Comparison of ENCODE assay signal across 25 cellular contexts in the genomic region with DNA sequence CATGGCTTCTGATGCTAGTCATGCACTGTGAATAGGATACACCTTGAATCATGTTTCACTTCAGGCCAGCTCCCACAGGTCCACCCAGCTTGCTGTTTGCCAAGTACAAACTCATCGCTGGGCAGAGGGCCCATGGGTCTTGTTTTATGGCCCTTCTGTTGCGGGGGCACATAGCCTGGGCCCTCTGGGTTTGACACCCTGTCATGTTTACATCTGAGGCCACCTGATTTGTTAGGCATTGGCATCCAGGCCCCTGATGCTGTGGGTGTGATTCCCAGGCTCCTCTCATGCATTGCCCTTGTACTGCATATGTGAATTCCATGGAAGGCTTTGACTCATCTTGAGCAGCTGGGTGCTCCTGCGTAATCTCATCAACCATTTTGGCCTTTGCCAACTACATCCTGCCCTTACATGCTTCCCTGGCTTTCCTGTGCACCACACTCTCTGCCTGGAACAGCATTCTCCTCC. TPM values are rescaled to one million over a fixed set of nuclear protein-coding genes. Genes with fewer than 3 reads are reported as not detected.
A peak's percentile ranks its signal among the peaks of the same experiment; 100 is the strongest.
DNase-seq lines count a peak whose midpoint lies in the region; FAIRE-seq and TF ChIP-seq lines count a peak whose summit lies in the region.
"Had no signal": no experiment of that assay in that cellular context is flagged by ENCODE, and none has a peak within 500 bp of the region (broad histone marks: within the 10 kb centered on the region; RNA-seq: fewer than 3 reads in every experiment).

No MANE protein-coding gene starts in this region.

- H3K9me1 ChIP-seq in keratinocyte (ENCODE audit: control insufficient read depth, extremely low read depth, insufficient read depth, low read length), result no peaks in the 10 kb centered on the region

- no peaks in the 10 kb centered on the region for H3K79me2 ChIP-seq in mammary epithelial cell (ENCODE audit: insufficient read depth, low read length)
- H3K79me2 ChIP-seq in keratinocyte (ENCODE audit: control insufficient read depth, insufficient read depth, low read length), result no peaks in the 10 kb centered on the region

- no TSS peak for BruUV-seq in mammary epithelial cell (replicated peaks; lab: Mats Ljungman, UMichigan)

- H3K4me1 ChIP-seq in mammary epithelial cell (ENCODE audit: insufficient read depth, low read length) (peaks cover 15% of the 10 kb centered on the region), keratinocyte (ENCODE audit: control insufficient read depth, extremely low read depth, insufficient read depth, low read length) (peaks cover 21% of the 10 kb centered on the region), skeletal muscle tissue (ENCODE audit: control insufficient read depth in 3 of 3, insufficient read depth in 3 of 3, low read length in 3 of 3) (peaks cover 27 to 48% (median 41%) of the 10 kb centered on the region in 3 donors), small intestine (ENCODE audit: control insufficient read depth in 2 of 2, insufficient read depth in 1 of 2, low read depth in 1 of 2, low read length in 1 of 2) (no peaks in the 10 kb centered on the region)
- H3K4me1 ChIP-seq: gastroesophageal sphincter had no signal

- H3K27me3 Mint-ChIP-seq in activated CD4-positive, alpha-beta T cell treated with anti-CD3 and anti-CD28 coated beads, Interleukin-2, amount 10 ng/mL, durations not matched to agents 7 days and 5 days, result peaks cover 3% of the 10 kb centered on the region
- H3K27me3 Mint-ChIP-seq: activated CD4-positive, alpha-beta T cell treated with anti-CD3 and anti-CD28 coated beads for 36 hours had no signal

- H3K4me3 Mint-ChIP-seq in activated CD4-positive, alpha-beta T cell treated with anti-CD3 and anti-CD28 coated beads, Interleukin-2, amount 10 ng/mL, durations not matched to agents 7 days and 5 days, result no peak overlapping the region
- H3K4me3 Mint-ChIP-seq: activated CD4-positive, alpha-beta T cell treated with anti-CD3 and anti-CD28 coated beads for 36 hours; activated naive CD4-positive, alpha-beta T cell treated with anti-CD3 and anti-CD28 coated beads for 36 hours; activated T-cell treated with anti-CD3 and anti-CD28 coated beads, Interleukin-2, amount 50 U/mL, for 4 hours had no signal

- dilution Hi-C loops in mammary epithelial cell (cut with HindIII; ENCODE audit: low sequenced_read_pairs), result no loop called here
- dilution Hi-C loops in keratinocyte (cut with MboI; ENCODE audit: extremely low pct_ligation_motif_present, low sequenced_read_pairs), result no loop called here

- FAIRE-seq in keratinocyte (lab: Jason Lieb, UNC) (peak; percentile 87), small intestine (lab: Jason Lieb, UNC) (no peak)
- FAIRE-seq: endothelial cell of umbilical vein, urothelium cell line had no signal

- H3K4me1 Mint-ChIP-seq in activated CD4-positive, alpha-beta T cell treated with anti-CD3 and anti-CD28 coated beads, Interleukin-2, amount 10 ng/mL, durations not matched to agents 7 days and 5 days, result peaks cover 22% of the 10 kb centered on the region

- H3K4me3 ChIP-seq in mammary epithelial cell (replicated peaks in 1 of 3; ENCODE audit: insufficient read depth in 1 of 3, low read depth in 2 of 3, low read length in 3 of 3) (no peak overlapping the region), keratinocyte (ENCODE audit: control insufficient read depth in 2 of 3, extremely low read depth in 1 of 3, insufficient read depth in 2 of 3, low read depth in 1 of 3, low read length in 3 of 3) (no peak overlapping the region), skeletal muscle tissue (ENCODE audit: low read length in 3 of 3) (no peak overlapping the region), small intestine (ENCODE audit: low read depth in 1 of 2, low read length in 2 of 2) (no peak overlapping the region)
- H3K4me3 ChIP-seq: gastroesophageal sphincter, right lobe of liver, SJCRH30 had no signal

- POLR2A ChIA-PET in activated CD4-positive, alpha-beta T cell treated with anti-CD3 and anti-CD28 coated beads, Interleukin-2, amount 10 ng/mL, durations not matched to agents 7 days and 5 days (lab: Charles Lee), result no interaction called here

- intact Hi-C loops in mammary epithelial cell (cut with micrococcal nuclease), result no loop called here

- H3K9me3 ChIP-seq in mammary epithelial cell (replicated peaks; ENCODE audit: insufficient read depth, low read length) (no peaks in the 10 kb centered on the region), keratinocyte (ENCODE audit: control insufficient read depth, low read depth, low read length) (no peaks in the 10 kb centered on the region), skeletal muscle tissue (ENCODE audit: control insufficient read depth in 3 of 3, low read length in 3 of 3) (no peaks in the 10 kb centered on the region), small intestine (ENCODE audit: control insufficient read depth, low read depth) (no peaks in the 10 kb centered on the region)
- H3K9me3 ChIP-seq: gastroesophageal sphincter, right lobe of liver, SJCRH30 had no signal

- TF ChIP-seq CTCF in mammary epithelial cell (conservative IDR thresholded peaks at IDR 0.05 in 1 of 2, IDR thresholded peaks at IDR 0.05 in 1 of 2; ENCODE audit: extremely low read depth in 1 of 2, insufficient read depth in 1 of 2, low read depth in 1 of 2, low read length in 2 of 2) (no peak), keratinocyte (optimal IDR thresholded peaks at IDR 0.05 in 1 of 3, IDR thresholded peaks at IDR 0.05 in 1 of 3, conservative IDR thresholded peaks at IDR 0.05 in 1 of 3; ENCODE audit: extremely low read depth in 1 of 3, insufficient read depth in 2 of 3, low read length in 3 of 3) (no peak)

- H3K4me2 ChIP-seq in mammary epithelial cell (ENCODE audit: insufficient read depth, low read depth, low read length), result peak overlapping the region; percentile 18
- H3K4me2 ChIP-seq in keratinocyte (ENCODE audit: control insufficient read depth, extremely low read depth, insufficient read depth, low read depth, low read length), result peak overlapping the region; percentile 67

- 71% methylated on average over 3 of the region's 3 CpGs for WGBS in mammary epithelial cell (ENCODE audit: low coverage, missing lambda C conversion rate)
- 88 to 94% (median 90%) methylated on average over 3 of the region's 3 CpGs for WGBS in small intestine, 3 donors

- H3K27ac Mint-ChIP-seq in activated CD4-positive, alpha-beta T cell treated with anti-CD3 and anti-CD28 coated beads, Interleukin-2, amount 10 ng/mL, durations not matched to agents 7 days and 5 days, result no peak overlapping the region
- H3K27ac Mint-ChIP-seq: activated CD4-positive, alpha-beta T cell treated with anti-CD3 and anti-CD28 coated beads for 36 hours; activated naive CD4-positive, alpha-beta T cell treated with anti-CD3 and anti-CD28 coated beads for 36 hours; naive thymus-derived CD4-positive, alpha-beta T cell had no signal

- peak overlapping the region; percentile 4 for H2AFZ ChIP-seq in mammary epithelial cell (ENCODE audit: low read depth, low read length)
- peak overlapping the region; percentile 78 for H2AFZ ChIP-seq in keratinocyte (ENCODE audit: control insufficient read depth, low read length)

- CTCF ChIA-PET in mammary epithelial cell (lab: Charles Lee; ENCODE audit: low non-redundant PET), result no interaction called here
- CTCF ChIA-PET in activated CD4-positive, alpha-beta T cell treated with anti-CD3 and anti-CD28 coated beads, Interleukin-2, amount 10 ng/mL, durations not matched to agents 7 days and 5 days (lab: Charles Lee), result no interaction called here

- peak; percentile 42 for DNase-seq in HT1080 (ENCODE audit: low read depth)
- peak; percentile 83 for DNase-seq in mammary epithelial cell
- peak; percentile 83 for DNase-seq in keratinocyte (ENCODE audit: low read depth, low spot score)
- DNase-seq in activated CD4-positive, alpha-beta T cell treated with anti-CD3 and anti-CD28 coated beads, Interleukin-2, amount 10 ng/mL, durations not matched to agents 7 days and 5 days, result no peak
- no peak for DNase-seq in SIG-M5 treated with dmso at 0.1 percent for 504 hours (lab: John Stamatoyannopoulos, UW; ENCODE audit: unreplicated experiment)
- no peak for DNase-seq in NCI-H146 treated with DMSO at 0.1 percent for 48 hours (lab: John Stamatoyannopoulos, UW; ENCODE audit: unreplicated experiment)
- DNase-seq in small intestine, result no peak
- DNase-seq: activated CD4-positive, alpha-beta T cell treated with anti-CD3 and anti-CD28 coated beads for 36 hours; activated naive CD4-positive, alpha-beta T cell treated with anti-CD3 and anti-CD28 coated beads for 36 hours; activated T-cell treated with anti-CD3 and anti-CD28 coated beads, Interleukin-2, amount 50 U/mL, for 4 hours; anterior cingulate cortex; central memory CD4-positive, alpha-beta T cell; naive thymus-derived CD4-positive, alpha-beta T cell; NCI-H1417 treated with DMSO at 0.1 percent for 48 hours; NCI-H2171 treated with DMSO at 0.1 percent for 48 hours; NCI-H748 treated with DMSO at 0.1 percent for 48 hours; OCI-M1; right lobe of liver; SJCRH30; T-helper 1 cell had no signal

- H3K36me3 Mint-ChIP-seq in activated CD4-positive, alpha-beta T cell treated with anti-CD3 and anti-CD28 coated beads, Interleukin-2, amount 10 ng/mL, durations not matched to agents 7 days and 5 days (ENCODE audit: low read depth), result peaks cover 1% of the 10 kb centered on the region

- H3K27me3 ChIP-seq in mammary epithelial cell (ENCODE audit: insufficient read depth, low read length) (no peaks in the 10 kb centered on the region), keratinocyte (ENCODE audit: control insufficient read depth, extremely low read depth, insufficient read depth, low read length) (no peaks in the 10 kb centered on the region), skeletal muscle tissue (ENCODE audit: control insufficient read depth in 3 of 3, insufficient read depth in 3 of 3, low read length in 3 of 3) (no peaks in the 10 kb centered on the region), small intestine (ENCODE audit: control insufficient read depth in 2 of 2, insufficient read depth in 2 of 2, low read length in 2 of 2) (no peaks in the 10 kb centered on the region)
- H3K27me3 ChIP-seq: gastroesophageal sphincter, right lobe of liver had no signal

- no peak overlapping the region for H3K27ac ChIP-seq in mammary epithelial cell (ENCODE audit: insufficient read depth, low read depth, low read length)
- H3K27ac ChIP-seq in keratinocyte (ENCODE audit: control insufficient read depth, insufficient read depth, low read length), result peak overlapping the region; percentile 78
- peak overlapping the region; percentile 51 for H3K27ac ChIP-seq in skeletal muscle tissue (ENCODE audit: low read depth, low read length)
- H3K27ac ChIP-seq in small intestine (ENCODE audit: low read depth in 1 of 2, low read length in 1 of 2), result no peak overlapping the region
- H3K27ac ChIP-seq: gastroesophageal sphincter, HL-60, right lobe of liver, SJCRH30 had no signal

- H3K36me3 ChIP-seq in mammary epithelial cell (ENCODE audit: insufficient read depth, low read length), result no peaks in the 10 kb centered on the region
- no peaks in the 10 kb centered on the region for H3K36me3 ChIP-seq in keratinocyte (ENCODE audit: control insufficient read depth in 2 of 2, extremely low read depth in 1 of 2, insufficient read depth in 2 of 2, low read length in 2 of 2)
- no peaks in the 10 kb centered on the region for H3K36me3 ChIP-seq in skeletal muscle tissue (ENCODE audit: control insufficient read depth in 3 of 3, insufficient read depth in 3 of 3, low read length in 3 of 3)
- H3K36me3 ChIP-seq in small intestine (ENCODE audit: control insufficient read depth in 2 of 2, insufficient read depth in 2 of 2, low read length in 2 of 2), result no peaks in the 10 kb centered on the region
- H3K36me3 ChIP-seq: gastroesophageal sphincter, right lobe of liver, SJCRH30 had no signal

- no peak overlapping the region for H3K9ac ChIP-seq in mammary epithelial cell (ENCODE audit: insufficient read depth, low read length)
- peak overlapping the region; percentile 48 for H3K9ac ChIP-seq in keratinocyte (ENCODE audit: control insufficient read depth, extremely low read depth, insufficient read depth, low read length)
- H3K9ac ChIP-seq in skeletal muscle tissue (ENCODE audit: low read depth in 1 of 3, low read length in 3 of 3), result no peak overlapping the region

- in situ Hi-C loops in mammary epithelial cell (cut with MboI; ENCODE audit: low sequenced_read_pairs in 2 of 2), result no loop called here

- no peaks in the 10 kb centered on the region for H3K9me3 Mint-ChIP-seq in activated CD4-positive, alpha-beta T cell treated with anti-CD3 and anti-CD28 coated beads, Interleukin-2, amount 10 ng/mL, durations not matched to agents 7 days and 5 days
- H3K9me3 Mint-ChIP-seq: activated naive CD4-positive, alpha-beta T cell treated with anti-CD3 and anti-CD28 coated beads for 36 hours; activated T-cell treated with anti-CD3 and anti-CD28 coated beads, Interleukin-2, amount 50 U/mL, for 4 hours; naive thymus-derived CD4-positive, alpha-beta T cell had no signal

- H4K20me1 ChIP-seq in mammary epithelial cell (ENCODE audit: insufficient read depth, low read length), result no peaks in the 10 kb centered on the region
- no peaks in the 10 kb centered on the region for H4K20me1 ChIP-seq in keratinocyte (ENCODE audit: control insufficient read depth, extremely low read depth, insufficient read depth, low read length)

RNA-seq across cellular contexts. Expression of gene PPFIBP2, which starts 32.6 kb away (rescaled TPM):
- 1.2 and 2.6 TPM in 2 replicates for total RNA-seq in HT1080 (2014; rRNA removed; shearing (Covaris generic))
- 0.83 and 2.2 TPM in 2 replicates for polyA plus RNA-seq in HT1080 (2015; cell fraction: cytosol; rRNA removed)
- polyA plus RNA-seq in HT1080 (2015; cell fraction: nucleus; rRNA removed), result 0.56 and 1.2 TPM in 2 replicates
- 1 to 10 TPM; 8.3 to 8.4 TPM for total RNA-seq in mammary epithelial cell
- 2.5 TPM for polyA plus RNA-seq in mammary epithelial cell
- polyA minus RNA-seq in mammary epithelial cell, result 47.1 TPM
- 6.8 to 11.0 TPM (median 11.0 TPM) in 3 replicates for polyA plus RNA-seq in keratinocyte
- polyA plus RNA-seq in keratinocyte (2011; ENCODE audit: low read depth), result 40.5 TPM
- 6.4 and 13.4 TPM in 2 replicates for polyA plus RNA-seq in keratinocyte (2011; cell fraction: cytosol; rRNA removed)
- polyA plus RNA-seq in keratinocyte (2011; cell fraction: nucleus; rRNA removed), result 22.2 and 30.8 TPM in 2 replicates
- 5.7 and 31.4 TPM in 2 replicates for polyA plus RNA-seq in keratinocyte (2012; ENCODE audit: low replicate concordance)
- polyA minus RNA-seq in keratinocyte, result 16.8 to 42.4 TPM (median 18.8 TPM) in 3 replicates
- polyA minus RNA-seq in keratinocyte (2011; cell fraction: cytosol; rRNA and poly(A)+ RNA removed), result 10.7 TPM
- 18.6 and 20.6 TPM in 2 replicates for polyA minus RNA-seq in keratinocyte (2011; cell fraction: nucleus; rRNA and poly(A)+ RNA removed)
- total RNA-seq in skeletal muscle tissue, result 65.8 TPM
- 10 to 100 TPM; 33.1 to 34.7 TPM for total RNA-seq in activated CD4-positive, alpha-beta T cell treated with anti-CD3 and anti-CD28 coated beads, Interleukin-2, amount 10 ng/mL, durations not matched to agents 7 days and 5 days
- 10 to 100 TPM; 26.5 to 67.3 (median 57.6) TPM for polyA plus RNA-seq in small intestine

Comparison
In these comparisons a context has a peak if more than half of its experiments do, and no peak if none do; other contexts are left out.
1. DNase-seq: peak in HT1080 (single experiment), mammary epithelial cell (single experiment) and keratinocyte (single experiment); none in activated CD4-positive, alpha-beta T cell treated with anti-CD3 and anti-CD28 coated beads, Interleukin-2, amount 10 ng/mL, durations not matched to agents 7 days and 5 days (single experiment), SIG-M5 treated with dmso at 0.1 percent for 504 hours (single experiment), NCI-H146 treated with DMSO at 0.1 percent for 48 hours (single experiment) and small intestine (single experiment).
2. H3K27ac ChIP-seq: peak in keratinocyte (single experiment) and skeletal muscle tissue (single experiment); none in mammary epithelial cell (single experiment) and small intestine (0 of 2).